Comparison of ENCODE assay signal across 11 cellular contexts in genomic region chr6:54291738-54292137, GRCh38. TPM values are rescaled to one million over a fixed set of nuclear protein-coding genes. Genes with fewer than 3 reads are reported as not detected.
A peak's percentile ranks its signal among the peaks of the same experiment; 100 is the strongest.
DNase-seq lines count a peak whose midpoint lies in the region; ATAC-seq, FAIRE-seq and TF ChIP-seq lines count a peak whose summit lies in the region.
"Had no signal": no experiment of that assay in that cellular context is flagged by ENCODE, and none has a peak within 500 bp of the region (broad histone marks: within the 10 kb centered on the region; RNA-seq: fewer than 3 reads in every experiment).

No MANE protein-coding gene starts in this region.

- H2BK15ac ChIP-seq in mesenchymal stem cell (ENCODE audit: low read depth, poor library complexity, severe bottlenecking) = no peak overlapping the region

- H3K4me1 ChIP-seq in Loucy (ENCODE audit: insufficient read depth, low read length, poor library complexity, severe bottlenecking) (peaks cover 36% of the 10 kb centered on the region), mesenchymal stem cell (ENCODE audit: control insufficient read depth, insufficient read depth, low read depth, low read length) (peaks cover 3% of the 10 kb centered on the region), kidney (ENCODE audit: control insufficient read depth in 1 of 2, insufficient read depth in 1 of 2, low read depth in 1 of 2, low read length in 2 of 2) (no peaks in the 10 kb centered on the region)

- H3K79me1 ChIP-seq in mesenchymal stem cell (replicated peaks; ENCODE audit: low read length, poor library complexity, severe bottlenecking) = no peaks in the 10 kb centered on the region

- H3K18ac ChIP-seq in mesenchymal stem cell (ENCODE audit: low read depth in 1 of 2, low read length in 2 of 2) = no peak overlapping the region

- H3K4me2 ChIP-seq in Loucy (ENCODE audit: low read depth, low read length, poor library complexity, severe bottlenecking) (peak overlapping the region; percentile 15), mesenchymal stem cell (ENCODE audit: low read length, poor library complexity, severe bottlenecking) (no peak overlapping the region)

- H2BK12ac ChIP-seq in mesenchymal stem cell (ENCODE audit: low read length in 2 of 2) = no peak overlapping the region

- no peak overlapping the region for H3K4ac ChIP-seq in mesenchymal stem cell (ENCODE audit: low read depth in 1 of 2, low read length in 2 of 2)

- no peak overlapping the region for H4K91ac ChIP-seq in mesenchymal stem cell (ENCODE audit: low read length)

- intact Hi-C loops in kidney (cut with DNase I) = no loop called here

- TF ChIP-seq CTCF in Loucy (conservative IDR thresholded peaks at IDR 0.05; ENCODE audit: low read length) (no peak), kidney (IDR thresholded peaks at IDR 0.05; ENCODE audit: borderline replicate concordance, extremely low read depth, insufficient read depth) (no peak)

- H3K79me2 ChIP-seq in Loucy (ENCODE audit: insufficient read depth, low read length) = no peaks in the 10 kb centered on the region

- H2AFZ ChIP-seq in Loucy (ENCODE audit: low read length) = no peak overlapping the region
- no peak overlapping the region for H2AFZ ChIP-seq in mesenchymal stem cell (ENCODE audit: low read depth, low read length)

- H3F3A ChIP-seq in Loucy (ENCODE audit: low read depth) = no peaks in the 10 kb centered on the region

- no peak overlapping the region for H2AK5ac ChIP-seq in mesenchymal stem cell (ENCODE audit: low read length, severe bottlenecking)

- H3K36me3 ChIP-seq in Loucy (ENCODE audit: insufficient read depth, low read length) (no peaks in the 10 kb centered on the region), mesenchymal stem cell (ENCODE audit: control insufficient read depth in 1 of 2, insufficient read depth in 2 of 2, low read depth in 1 of 2, low read length in 2 of 2) (peaks cover 0 to 4% of the 10 kb centered on the region in 2 experiments), kidney (ENCODE audit: control insufficient read depth in 1 of 2, insufficient read depth in 2 of 2, low read length in 2 of 2) (no peaks in the 10 kb centered on the region)
- H3K36me3 ChIP-seq: thoracic aorta had no signal

- DNase-seq in mesenchymal stem cell (peak; percentile 76), activated gamma-delta T cell treated with Interleukin-2 at 50 U/mL for 16 hours (no peak), cerebellar cortex (ENCODE audit: low spot score) (no peak), kidney (no peak), foreskin melanocyte (no peak)

- H4K20me1 ChIP-seq in Loucy (ENCODE audit: insufficient read depth, low read length, poor library complexity, severe bottlenecking) = no peaks in the 10 kb centered on the region

- peak; percentile 70 for ATAC-seq in GM18868 (IDR thresholded peaks at IDR 0.05; ENCODE audit: unreplicated experiment)
- peak; percentile 89 for ATAC-seq in HG02571 (IDR thresholded peaks at IDR 0.05; ENCODE audit: unreplicated experiment)

- no peaks in the 10 kb centered on the region for H3K9me2 ChIP-seq in Loucy (replicated peaks; ENCODE audit: low read depth, low read length)

- H3K9me3 ChIP-seq in Loucy (ENCODE audit: insufficient read depth, low read depth, low read length) (no peaks in the 10 kb centered on the region), mesenchymal stem cell (ENCODE audit: control insufficient read depth, low read length) (no peaks in the 10 kb centered on the region), kidney (ENCODE audit: control insufficient read depth in 1 of 2, low read length in 2 of 2) (no peaks in the 10 kb centered on the region)
- H3K9me3 ChIP-seq: thoracic aorta had no signal

- H2BK5ac ChIP-seq in mesenchymal stem cell (ENCODE audit: low read depth, low read length, poor library complexity, severe bottlenecking) = no peak overlapping the region

- H3K27me3 ChIP-seq in Loucy (ENCODE audit: insufficient read depth, low read length, poor library complexity, severe bottlenecking) = no peaks in the 10 kb centered on the region
- H3K27me3 ChIP-seq in mesenchymal stem cell (ENCODE audit: control insufficient read depth in 1 of 2, insufficient read depth in 1 of 2, low read length in 2 of 2) = no peaks in the 10 kb centered on the region

- no peak overlapping the region for H3K9ac ChIP-seq in Loucy (ENCODE audit: low read depth, low read length, poor library complexity, severe bottlenecking)
- peak overlapping the region; percentile 72 for H3K9ac ChIP-seq in mesenchymal stem cell (ENCODE audit: low read length)
- H3K9ac ChIP-seq in kidney (ENCODE audit: low read length in 2 of 2) = no peak overlapping the region

- no peak for FAIRE-seq in kidney (lab: Jason Lieb, UNC)

- H4K8ac ChIP-seq in mesenchymal stem cell (ENCODE audit: low read length) = no peak overlapping the region

- H3K4me3 ChIP-seq in Loucy (ENCODE audit: low read length, poor library complexity, severe bottlenecking) (no peak overlapping the region), mesenchymal stem cell (ENCODE audit: insufficient read depth in 1 of 2, low read depth in 1 of 2, low read length in 2 of 2) (no peak overlapping the region), kidney (ENCODE audit: low read length in 2 of 2) (no peak overlapping the region)
- H3K4me3 ChIP-seq: coronary artery, thoracic aorta had no signal

- H3K27ac ChIP-seq in mesenchymal stem cell (ENCODE audit: low read length, poor library complexity, severe bottlenecking) = peak overlapping the region; percentile 83
- no peak overlapping the region for H3K27ac ChIP-seq in kidney (ENCODE audit: low read depth in 2 of 2, low read length in 2 of 2)
- H3K27ac ChIP-seq: coronary artery, thoracic aorta had no signal

- no peak overlapping the region for H2BK120ac ChIP-seq in mesenchymal stem cell (ENCODE audit: low read depth, low read length)

- no peak overlapping the region for H3K23ac ChIP-seq in mesenchymal stem cell (ENCODE audit: low read length in 2 of 2)

- no CpG with 5 or more reads among the region's 2 CpGs for WGBS in mesenchymal stem cell

- H3K14ac ChIP-seq in mesenchymal stem cell (ENCODE audit: low read length in 2 of 2) = no peak overlapping the region

RNA-seq across cellular contexts. Expression of gene TINAG, which starts 16.5 kb away (rescaled TPM):
- polyA plus RNA-seq in mesenchymal stem cell (2013, experiment 1 of 2) = not detected
- not detected for polyA plus RNA-seq in mesenchymal stem cell (2013, experiment 2 of 2)
- total RNA-seq in kidney = 22.1 TPM
- polyA plus RNA-seq in kidney (ENCODE audit: insufficient read depth, low read depth, low replicate concordance) = 73.0 TPM
- total RNA-seq: neural crest cell, thoracic aorta had no signal
